13 cellular contexts compared by ENCODE assay signal in genomic region chr16:57866529-57866918, GRCh38.
DNase-seq lines count a peak whose midpoint lies in the region; ATAC-seq and TF ChIP-seq lines count a peak whose summit lies in the region.
"Had no signal": no experiment of that assay in that cellular context is flagged by ENCODE, and none has a peak within 500 bp of the region (broad histone marks: within the 10 kb centered on the region; RNA-seq: fewer than 3 reads in every experiment).

No MANE protein-coding gene starts in this region.

- intact Hi-C loops in esophagus squamous epithelium (cut with DNase I), result no loop called here

- H3K9ac ChIP-seq in SK-N-MC (ENCODE audit: insufficient read length), result no peak overlapping the region
- H3K9ac ChIP-seq: BLaER1 treated with 17β-estradiol and CSF1 and Interleukin-3, amounts not matched to agents 10 nM and 100 nM had no signal

- TF ChIP-seq POLR2A in esophagus squamous epithelium (IDR thresholded peaks at IDR 0.05), result no peak

- H3K27ac ChIP-seq in SK-N-MC (peak overlapping the region; percentile 13; the same call in 1 of the 2 replicates), esophagus squamous epithelium (peak overlapping the region in 3 of 4 donors; percentile 36 to 60 (median 44))
- H3K27ac ChIP-seq: BLaER1 treated with 17β-estradiol and CSF1 and Interleukin-3, amounts not matched to agents 10 nM and 100 nM had no signal

- ATAC-seq in GM18909 (IDR thresholded peaks at IDR 0.05; ENCODE audit: poor library complexity, unreplicated experiment), result no peak
- ATAC-seq: Panc1 had no signal

- H3K9me3 ChIP-seq in SK-N-MC (ENCODE audit: low read depth, low read length) (no peaks in the 10 kb centered on the region), esophagus squamous epithelium (no peaks in the 10 kb centered on the region)
- H3K9me3 ChIP-seq: BLaER1 treated with 17β-estradiol and CSF1 and Interleukin-3, amounts not matched to agents 10 nM and 100 nM had no signal

- H3K4me1 ChIP-seq in esophagus squamous epithelium, result peaks cover 0 to 40% (median 22%) of the 10 kb centered on the region in 3 donors

- peak; percentile 28 to 81 (median 52) for DNase-seq in NCI-H1417 (lab: John Stamatoyannopoulos, UW)
- DNase-seq in NCI-H1417 treated with DMSO at 0.1 percent for 48 hours (lab: John Stamatoyannopoulos, UW), result no peak
- no peak for DNase-seq in SK-N-MC (ENCODE audit: low read depth, low spot score)
- DNase-seq in esophagus squamous epithelium (lab: John Stamatoyannopoulos, UW), result no peak
- no peak for DNase-seq in GM19238 (ENCODE audit: insufficient read length, low spot score)
- no peak for DNase-seq in NCI-H1694 (lab: John Stamatoyannopoulos, UW)
- DNase-seq in retina, result no peak
- DNase-seq: CD8-positive, alpha-beta memory T cell; HFFc6; NCI-H524 had no signal

- 54 to 65% methylated on average over 4 of the region's 4 CpGs for WGBS in esophagus squamous epithelium, 2 donors

- no peak overlapping the region for H3K4me3 ChIP-seq in SK-N-MC
- H3K4me3 ChIP-seq in esophagus squamous epithelium, result no peak overlapping the region
- H3K4me3 ChIP-seq: BLaER1 treated with 17β-estradiol and CSF1 and Interleukin-3, amounts not matched to agents 10 nM and 100 nM had no signal

- H3K27me3 ChIP-seq in esophagus squamous epithelium, result no peaks in the 10 kb centered on the region
- H3K27me3 ChIP-seq: BLaER1 treated with 17β-estradiol and CSF1 and Interleukin-3, amounts not matched to agents 10 nM and 100 nM had no signal

- no peaks in the 10 kb centered on the region for H3K36me3 ChIP-seq in SK-N-MC (ENCODE audit: insufficient read depth, low read length)
- no peaks in the 10 kb centered on the region for H3K36me3 ChIP-seq in esophagus squamous epithelium
- H3K36me3 ChIP-seq: BLaER1 treated with 17β-estradiol and CSF1 and Interleukin-3, amounts not matched to agents 10 nM and 100 nM had no signal

- no peak for TF ChIP-seq CTCF in esophagus squamous epithelium (IDR thresholded peaks at IDR 0.05)

Comparison
In these comparisons a context has a peak if more than half of its experiments do, and no peak if none do; other contexts are left out.
1. DNase-seq: peak in NCI-H1417 (3 of 3); none in NCI-H1417 treated with DMSO at 0.1 percent for 48 hours (single experiment), SK-N-MC (single experiment), esophagus squamous epithelium (single experiment), GM19238 (single experiment), NCI-H1694 (single experiment) and retina (single experiment).